15 cellular contexts compared by ENCODE assay signal in the genomic region with DNA sequence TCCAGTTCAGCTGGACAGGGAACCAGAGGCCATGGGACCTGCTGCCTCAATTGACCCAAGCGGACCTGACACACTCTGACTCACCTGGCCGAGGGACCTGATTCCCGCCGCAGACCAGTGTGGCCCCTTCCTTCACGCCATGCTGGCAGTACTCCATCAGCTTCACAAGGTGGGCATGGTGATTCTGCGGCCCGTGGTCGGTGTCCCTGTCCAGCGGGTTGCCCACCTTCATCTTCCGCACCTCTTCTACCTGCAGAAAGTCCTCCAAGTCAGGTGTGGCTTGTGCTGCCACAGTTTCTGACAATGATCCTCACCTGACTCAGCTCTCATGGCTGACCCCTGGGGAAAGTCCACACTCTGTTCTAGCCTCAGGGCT.
"Had no signal": no experiment of that assay in that cellular context is flagged by ENCODE, and none has a peak within 500 bp of the region (broad histone marks: within the 10 kb centered on the region; RNA-seq: fewer than 3 reads in every experiment).

No MANE protein-coding gene starts in this region.

- H3K4me1 Mint-ChIP-seq: naive thymus-derived CD4-positive, alpha-beta T cell; WTC11 had no signal

- H3K4me1 ChIP-seq: lower lobe of right lung, psoas muscle, tibial nerve had no signal

- H3K27me3 ChIP-seq: brain microvascular endothelial cell, tibial nerve had no signal

- H3K36me3 ChIP-seq: brain microvascular endothelial cell, lower lobe of right lung, tibial nerve had no signal

- H3K36me3 Mint-ChIP-seq: activated naive CD8-positive, alpha-beta T cell; naive thymus-derived CD4-positive, alpha-beta T cell; WTC11 had no signal

- ATAC-seq: lower lobe of right lung; naive thymus-derived CD4-positive, alpha-beta T cell; psoas muscle; WTC11 had no signal

- H3K27me3 Mint-ChIP-seq: activated naive CD8-positive, alpha-beta T cell; naive thymus-derived CD4-positive, alpha-beta T cell had no signal

- DNase-seq: activated CD4-positive, alpha-beta T cell treated with anti-CD3 and anti-CD28 coated beads for 48 hours; activated gamma-delta T cell; amygdala; brain microvascular endothelial cell; cerebellar nuclear complex; lower lobe of right lung; naive thymus-derived CD4-positive, alpha-beta T cell; nucleus accumbens; psoas muscle; SHP77 treated with DMSO at 0.1 percent for 48 hours; stimulated activated CD4-positive, alpha-beta T cell treated with anti-CD3 and anti-CD28 coated beads, Interleukin-4, amount 100 ng/mL, for 4 hours had no signal

- H3K9me3 Mint-ChIP-seq: naive thymus-derived CD4-positive, alpha-beta T cell; T-helper 1 cell treated with Interleukin-12 subunit alpha and Interleukin-12 subunit beta and Interleukin-4 antibody, amounts not matched to agents 30 μg/mL and 1 μg/mL, for 36 hours; WTC11 had no signal

- H3K27ac ChIP-seq: brain microvascular endothelial cell, lower lobe of right lung, psoas muscle, tibial nerve had no signal

- H3K27ac Mint-ChIP-seq: activated naive CD8-positive, alpha-beta T cell; naive thymus-derived CD4-positive, alpha-beta T cell; T-helper 1 cell treated with Interleukin-12 subunit alpha and Interleukin-12 subunit beta and Interleukin-4 antibody, amounts not matched to agents 30 μg/mL and 1 μg/mL, for 36 hours; WTC11 had no signal

- H3K9me3 ChIP-seq: lower lobe of right lung, psoas muscle, tibial nerve had no signal

- H3K4me3 Mint-ChIP-seq: activated naive CD8-positive, alpha-beta T cell; naive thymus-derived CD4-positive, alpha-beta T cell; T-helper 1 cell treated with Interleukin-12 subunit alpha and Interleukin-12 subunit beta and Interleukin-4 antibody, amounts not matched to agents 30 μg/mL and 1 μg/mL, for 36 hours; WTC11 had no signal

- H3K4me3 ChIP-seq: lower lobe of right lung, psoas muscle, tibial nerve had no signal
